Comparison of ENCODE assay signal across 2 cellular contexts in the genomic region with DNA sequence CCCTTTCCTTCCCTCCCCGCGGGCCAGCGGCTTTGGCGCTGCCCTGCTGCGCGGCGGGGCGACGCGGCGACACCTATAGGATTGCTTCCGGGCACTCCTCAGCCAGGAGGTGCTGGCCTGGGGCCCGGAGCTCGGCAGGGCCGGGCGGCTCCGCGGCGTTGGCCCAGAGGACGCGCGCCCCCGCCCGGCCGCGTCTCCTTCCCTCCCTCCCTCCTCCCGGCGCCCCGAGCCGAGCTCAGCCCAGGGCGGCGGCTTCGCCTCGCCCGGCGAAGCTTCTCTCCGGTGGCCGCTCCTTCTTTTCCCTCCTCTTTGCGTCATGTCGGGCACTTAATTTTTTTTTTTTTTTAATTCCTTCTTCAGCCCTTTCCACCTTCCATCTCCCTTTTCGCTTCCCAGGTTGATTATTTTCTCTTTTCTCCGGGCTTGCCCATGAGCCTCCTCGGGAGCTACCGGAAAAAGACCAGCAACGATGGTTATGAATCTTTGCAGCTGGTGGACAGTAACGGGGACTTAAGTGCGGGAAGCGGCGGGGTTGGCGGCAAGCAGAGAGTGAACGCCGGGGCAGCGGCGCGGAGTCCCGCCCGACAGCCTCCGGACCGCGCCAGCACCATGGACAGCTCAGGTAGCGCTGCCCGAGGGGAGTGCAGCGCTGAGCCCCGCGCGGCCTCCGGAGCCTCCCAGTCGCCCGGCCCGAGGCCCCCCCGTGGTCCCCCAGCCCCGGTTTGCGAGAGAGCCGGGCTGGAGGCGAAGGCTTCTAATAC.
A peak's percentile ranks its signal among the peaks of the same experiment; 100 is the strongest.
TF ChIP-seq lines count a peak whose summit lies in the region.

DNAJC6 (plus strand) TSS at position 227 of the 761 bp plus-strand sequence; CDS start at position 430, 203 bp downstream.

TF ChIP-seq in HEK293, 187 proteins besides CTCF, POLR2A, EP300 and RAD21 (continued from another document):
- peak; percentile 41; the same call in 1 of the 2 replicates for TF ChIP-seq ZBTB6 (tag by site-specific recombination; IDR thresholded peaks at IDR 0.05)
- TF ChIP-seq ZNF248 (tag by site-specific recombination; IDR thresholded peaks at IDR 0.05) = no peak
- TF ChIP-seq ZNF585B (tag by site-specific recombination; IDR thresholded peaks at IDR 0.05) = 0 out of 2 replicates have a peak, but pooled peaks have one; percentile 20
- no peak for TF ChIP-seq KLF7 (tag by site-specific recombination; IDR thresholded peaks at IDR 0.05; ENCODE audit: borderline replicate concordance)
- no peak for TF ChIP-seq ZSCAN16 (tag by site-specific recombination; IDR thresholded peaks at IDR 0.05)
- no peak for TF ChIP-seq ZNF677 (tag by site-specific recombination; IDR thresholded peaks at IDR 0.05)
- TF ChIP-seq ZNF16 (tag by site-specific recombination; IDR thresholded peaks at IDR 0.05; ENCODE audit: low read depth) = no peak
- TF ChIP-seq ZNF132 (tag by site-specific recombination; IDR thresholded peaks at IDR 0.05; ENCODE audit: borderline replicate concordance) = no peak
- TF ChIP-seq ZEB2 (tag by site-specific recombination; IDR thresholded peaks at IDR 0.05) = peak; percentile 91
- no peak for TF ChIP-seq SP3 (tag by site-specific recombination; IDR thresholded peaks at IDR 0.05)
- no peak for TF ChIP-seq ZNF19 (tag by site-specific recombination; IDR thresholded peaks at IDR 0.05; ENCODE audit: low read depth)
- TF ChIP-seq ZNF24 (tag by site-specific recombination; IDR thresholded peaks at IDR 0.05) = no peak
- TF ChIP-seq ZNF768 (tag by site-specific recombination; IDR thresholded peaks at IDR 0.05) = peak; percentile 60; the same call in 1 of the 2 replicates
- peak; percentile 23; the same call in 1 of the 2 replicates for TF ChIP-seq ZBTB44 (tag by site-specific recombination; IDR thresholded peaks at IDR 0.05)
- TF ChIP-seq ZFP41 (tag by site-specific recombination; IDR thresholded peaks at IDR 0.05; ENCODE audit: borderline replicate concordance) = no peak
- TF ChIP-seq ZIC2 (tag by site-specific recombination; IDR thresholded peaks at IDR 0.05) = peak; percentile 73

TF ChIP-seq in HepG2, 621 proteins besides CTCF, POLR2A, EP300 and RAD21 (continued from another document and continues in another):
- TF ChIP-seq RARA (CRISPR knock-in tag; IDR thresholded peaks at IDR 0.05) (peak; percentile 70), MTF2 (CRISPR knock-in tag; IDR thresholded peaks at IDR 0.05; ENCODE audit: borderline replicate concordance) (no peak; the same call in 1 of the 2 replicates), MED1 (CRISPR knock-in tag; IDR thresholded peaks at IDR 0.05) (peak; percentile 46; the same call in 1 of the 2 replicates), SRSF9 (IDR thresholded peaks at IDR 0.05; ENCODE audit: borderline replicate concordance, insufficient read depth, low read depth, low read length, poor library complexity, severe bottlenecking) (no peak), ZNF569 (CRISPR knock-in tag; IDR thresholded peaks at IDR 0.05; ENCODE audit: borderline replicate concordance) (no peak), TCF7 (IDR thresholded peaks at IDR 0.05; ENCODE audit: low read depth) (no peak), SOX5 (CRISPR knock-in tag; IDR thresholded peaks at IDR 0.05; ENCODE audit: borderline replicate concordance) (no peak; the same call in 1 of the 2 replicates), LCORL (IDR thresholded peaks at IDR 0.05) (no peak), LCORL (CRISPR knock-in tag; IDR thresholded peaks at IDR 0.05) (no peak), ATF2 (CRISPR knock-in tag; IDR thresholded peaks at IDR 0.05) (peak; percentile 70), TBX2 (CRISPR knock-in tag; IDR thresholded peaks at IDR 0.05; ENCODE audit: borderline replicate concordance) (peak; percentile 73), MAZ (IDR thresholded peaks at IDR 0.05; ENCODE audit: borderline replicate concordance, low read depth, low read length) (no peak), MAZ (CRISPR knock-in tag; IDR thresholded peaks at IDR 0.05; ENCODE audit: low read depth) (peak; percentile 98), TBX3 (IDR thresholded peaks at IDR 0.05; ENCODE audit: borderline replicate concordance) (no peak), ZNF264 (CRISPR knock-in tag; IDR thresholded peaks at IDR 0.05) (peak; percentile 87), FOXJ3 (CRISPR knock-in tag; IDR thresholded peaks at IDR 0.05; ENCODE audit: borderline replicate concordance) (no peak), REL (CRISPR knock-in tag; conservative IDR thresholded peaks at IDR 0.05) (peak; percentile 74; the same call in 1 of the 2 replicates), ZNF75D (CRISPR knock-in tag; IDR thresholded peaks at IDR 0.05; ENCODE audit: borderline replicate concordance) (no peak), ZNF180 (CRISPR knock-in tag; IDR thresholded peaks at IDR 0.05; ENCODE audit: borderline replicate concordance, low read depth) (peak; percentile 32; the same call in 1 of the 2 replicates), CBX5 (CRISPR knock-in tag; IDR thresholded peaks at IDR 0.05; ENCODE audit: borderline replicate concordance) (peak; percentile 59; the same call in 1 of the 2 replicates), HDAC2 (CRISPR knock-in tag; IDR thresholded peaks at IDR 0.05) (peak; percentile 75), RNF219 (CRISPR knock-in tag; IDR thresholded peaks at IDR 0.05) (no peak), ZFP90 (CRISPR knock-in tag; IDR thresholded peaks at IDR 0.05; ENCODE audit: borderline replicate concordance) (peak; percentile 82), FOXK1 (CRISPR knock-in tag; IDR thresholded peaks at IDR 0.05; ENCODE audit: borderline replicate concordance, low read depth) (no peak), FOXO4 (CRISPR knock-in tag; conservative IDR thresholded peaks at IDR 0.05) (no peak), ZNF790 (CRISPR knock-in tag; IDR thresholded peaks at IDR 0.05; ENCODE audit: borderline replicate concordance) (peak; percentile 99; the same call in 1 of the 2 replicates), ELF3 (CRISPR knock-in tag; IDR thresholded peaks at IDR 0.05) (peak; percentile 76), BORCS8-MEF2B (CRISPR knock-in tag; IDR thresholded peaks at IDR 0.05) (peak; percentile 98), MBD4 (IDR thresholded peaks at IDR 0.05; ENCODE audit: borderline replicate concordance, low read length) (no peak), RORA (CRISPR knock-in tag; IDR thresholded peaks at IDR 0.05) (no peak), ZNF124 (CRISPR knock-in tag; IDR thresholded peaks at IDR 0.05) (peak; percentile 85; the same call in 1 of the 2 replicates), FOXP1 (IDR thresholded peaks at IDR 0.05) (no peak), FOXP1 (CRISPR knock-in tag; IDR thresholded peaks at IDR 0.05) (no peak), ZNF577 (CRISPR knock-in tag; IDR thresholded peaks at IDR 0.05; ENCODE audit: borderline replicate concordance, low read depth) (no peak), NCOA2 (CRISPR knock-in tag; IDR thresholded peaks at IDR 0.05) (peak; percentile 63), ZFYVE20 (CRISPR knock-in tag; IDR thresholded peaks at IDR 0.05; ENCODE audit: borderline replicate concordance, low read depth) (peak; percentile 91; the same call in 1 of the 2 replicates), ZNF780A (CRISPR knock-in tag; IDR thresholded peaks at IDR 0.05) (no peak; the same call in 1 of the 2 replicates), ZNF746 (CRISPR knock-in tag; IDR thresholded peaks at IDR 0.05) (0 out of 2 replicates have a peak, but pooled peaks have one; percentile 74), SP2 (CRISPR knock-in tag; IDR thresholded peaks at IDR 0.05) (no peak)
- TF ChIP-seq, protein P1, sequence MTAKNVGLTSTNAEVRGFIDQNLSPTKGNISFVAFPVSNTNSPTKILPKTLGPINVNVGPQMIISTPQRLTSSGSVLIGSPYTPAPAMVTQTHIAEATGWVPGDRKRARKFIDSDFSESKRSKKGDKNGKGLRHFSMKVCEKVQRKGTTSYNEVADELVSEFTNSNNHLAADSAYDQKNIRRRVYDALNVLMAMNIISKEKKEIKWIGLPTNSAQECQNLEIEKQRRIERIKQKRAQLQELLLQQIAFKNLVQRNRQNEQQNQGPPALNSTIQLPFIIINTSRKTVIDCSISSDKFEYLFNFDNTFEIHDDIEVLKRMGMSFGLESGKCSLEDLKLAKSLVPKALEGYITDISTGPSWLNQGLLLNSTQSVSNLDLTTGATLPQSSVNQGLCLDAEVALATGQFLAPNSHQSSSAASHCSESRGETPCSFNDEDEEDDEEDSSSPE (CRISPR knock-in tag; IDR thresholded peaks at IDR 0.05) = 0 out of 2 replicates have a peak, but pooled peaks have one; percentile 33
- TF ChIP-seq, protein P2, sequence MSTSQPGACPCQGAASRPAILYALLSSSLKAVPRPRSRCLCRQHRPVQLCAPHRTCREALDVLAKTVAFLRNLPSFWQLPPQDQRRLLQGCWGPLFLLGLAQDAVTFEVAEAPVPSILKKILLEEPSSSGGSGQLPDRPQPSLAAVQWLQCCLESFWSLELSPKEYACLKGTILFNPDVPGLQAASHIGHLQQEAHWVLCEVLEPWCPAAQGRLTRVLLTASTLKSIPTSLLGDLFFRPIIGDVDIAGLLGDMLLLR (CRISPR knock-in tag; IDR thresholded peaks at IDR 0.05) = peak; percentile 91
- TF ChIP-seq, protein P3, sequence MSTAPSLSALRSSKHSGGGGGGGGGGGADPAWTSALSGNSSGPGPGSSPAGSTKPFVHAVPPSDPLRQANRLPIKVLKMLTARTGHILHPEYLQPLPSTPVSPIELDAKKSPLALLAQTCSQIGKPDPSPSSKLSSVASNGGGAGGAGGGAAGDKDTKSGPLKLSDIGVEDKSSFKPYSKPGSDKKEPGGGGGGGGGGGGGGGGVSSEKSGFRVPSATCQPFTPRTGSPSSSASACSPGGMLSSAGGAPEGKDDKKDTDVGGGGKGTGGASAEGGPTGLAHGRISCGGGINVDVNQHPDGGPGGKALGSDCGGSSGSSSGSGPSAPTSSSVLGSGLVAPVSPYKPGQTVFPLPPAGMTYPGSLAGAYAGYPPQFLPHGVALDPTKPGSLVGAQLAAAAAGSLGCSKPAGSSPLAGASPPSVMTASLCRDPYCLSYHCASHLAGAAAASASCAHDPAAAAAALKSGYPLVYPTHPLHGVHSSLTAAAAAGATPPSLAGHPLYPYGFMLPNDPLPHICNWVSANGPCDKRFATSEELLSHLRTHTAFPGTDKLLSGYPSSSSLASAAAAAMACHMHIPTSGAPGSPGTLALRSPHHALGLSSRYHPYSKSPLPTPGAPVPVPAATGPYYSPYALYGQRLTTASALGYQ (CRISPR knock-in tag; IDR thresholded peaks at IDR 0.05) = peak; percentile 54; the same call in 1 of the 2 replicates
- TF ChIP-seq, protein P4, sequence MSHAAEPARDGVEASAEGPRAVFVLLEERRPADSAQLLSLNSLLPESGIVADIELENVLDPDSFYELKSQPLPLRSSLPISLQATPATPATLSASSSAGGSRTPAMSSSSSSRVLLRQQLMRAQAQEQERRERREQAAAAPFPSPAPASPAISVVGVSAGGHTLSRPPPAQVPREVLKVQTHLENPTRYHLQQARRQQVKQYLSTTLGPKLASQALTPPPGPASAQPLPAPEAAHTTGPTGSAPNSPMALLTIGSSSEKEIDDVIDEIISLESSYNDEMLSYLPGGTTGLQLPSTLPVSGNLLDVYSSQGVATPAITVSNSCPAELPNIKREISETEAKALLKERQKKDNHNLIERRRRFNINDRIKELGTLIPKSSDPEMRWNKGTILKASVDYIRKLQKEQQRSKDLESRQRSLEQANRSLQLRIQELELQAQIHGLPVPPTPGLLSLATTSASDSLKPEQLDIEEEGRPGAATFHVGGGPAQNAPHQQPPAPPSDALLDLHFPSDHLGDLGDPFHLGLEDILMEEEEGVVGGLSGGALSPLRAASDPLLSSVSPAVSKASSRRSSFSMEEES (CRISPR knock-in tag; IDR thresholded peaks at IDR 0.05) = peak; percentile 83; the same call in 1 of the 2 replicates
- TF ChIP-seq, protein P5, sequence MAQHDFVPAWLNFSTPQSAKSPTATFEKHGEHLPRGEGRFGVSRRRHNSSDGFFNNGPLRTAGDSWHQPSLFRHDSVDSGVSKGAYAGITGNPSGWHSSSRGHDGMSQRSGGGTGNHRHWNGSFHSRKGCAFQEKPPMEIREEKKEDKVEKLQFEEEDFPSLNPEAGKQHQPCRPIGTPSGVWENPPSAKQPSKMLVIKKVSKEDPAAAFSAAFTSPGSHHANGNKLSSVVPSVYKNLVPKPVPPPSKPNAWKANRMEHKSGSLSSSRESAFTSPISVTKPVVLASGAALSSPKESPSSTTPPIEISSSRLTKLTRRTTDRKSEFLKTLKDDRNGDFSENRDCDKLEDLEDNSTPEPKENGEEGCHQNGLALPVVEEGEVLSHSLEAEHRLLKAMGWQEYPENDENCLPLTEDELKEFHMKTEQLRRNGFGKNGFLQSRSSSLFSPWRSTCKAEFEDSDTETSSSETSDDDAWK (CRISPR knock-in tag; IDR thresholded peaks at IDR 0.05) = no peak
